10 cellular contexts compared by ENCODE assay signal in the genomic region with DNA sequence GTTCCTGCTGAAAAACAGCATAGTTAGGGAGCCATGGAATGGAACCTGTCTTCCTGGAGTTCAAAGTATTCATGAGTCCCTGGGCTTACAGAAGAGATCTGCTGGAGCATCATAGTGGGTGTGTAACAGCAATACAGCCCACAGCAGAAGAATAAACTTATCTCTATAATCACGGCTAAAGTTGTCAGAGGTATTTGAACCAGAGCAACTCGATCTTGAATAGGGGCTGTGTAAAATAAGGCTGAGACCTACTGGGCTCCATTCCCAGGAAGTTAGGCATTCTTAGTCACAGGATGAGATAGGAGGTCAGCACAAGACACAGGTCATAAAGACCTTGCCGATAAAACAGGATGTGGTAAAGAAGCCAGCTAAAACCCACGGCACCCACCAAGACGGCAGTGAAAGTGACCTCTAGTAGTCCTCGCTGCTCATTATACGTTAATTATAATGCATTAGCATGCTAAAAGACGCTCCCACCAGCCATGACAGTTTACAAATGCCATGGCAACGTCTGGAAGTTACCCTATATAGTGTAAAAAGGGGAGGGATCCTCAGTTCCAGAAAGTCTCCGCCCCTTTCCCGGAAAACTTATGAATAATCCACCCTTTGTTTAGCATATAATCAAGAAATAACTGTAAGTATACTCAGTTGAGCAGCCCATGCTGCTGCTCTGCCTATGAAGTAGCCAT.
DNase-seq lines count a peak whose midpoint lies in the region; ATAC-seq, FAIRE-seq and TF ChIP-seq lines count a peak whose summit lies in the region.
"Had no signal": no experiment of that assay in that cellular context is flagged by ENCODE, and none has a peak within 500 bp of the region (broad histone marks: within the 10 kb centered on the region; RNA-seq: fewer than 3 reads in every experiment).

No MANE protein-coding gene starts in this region.

- peak overlapping the region; percentile 20; the same call in 1 of the 2 replicates for H3K4me2 ChIP-seq in HepG2 (ENCODE audit: low read depth, low read length)

- TF ChIP-seq POLR2A in HepG2 (IDR thresholded peaks at IDR 0.05; ENCODE audit: insufficient read depth in 1 of 2, low read depth in 2 of 2, low read length in 2 of 2), result no peak

- no peaks in the 10 kb centered on the region for H3K36me3 Mint-ChIP-seq in activated T-cell treated with anti-CD3 and anti-CD28 coated beads, Interleukin-2, amount 50 U/mL, for 72 hours (ENCODE audit: insufficient read depth in 2 of 2)

- H3K27me3 Mint-ChIP-seq in activated T-cell treated with anti-CD3 and anti-CD28 coated beads, Interleukin-2, amount 50 U/mL, for 72 hours (ENCODE audit: low read depth), result peaks cover 8% of the 10 kb centered on the region

- WGBS in HepG2 (ENCODE audit: low lambda C conversion rate), result 20% methylated on average over 11 of the region's 11 CpGs

- H3K4me3 Mint-ChIP-seq in activated T-cell treated with anti-CD3 and anti-CD28 coated beads, Interleukin-2, amount 50 U/mL, for 72 hours, result peak overlapping the region in 1 of 2 donors; percentile 37

- in situ Hi-C loops in HepG2 (cut with HindIII; ENCODE audit: extremely low pct_ligation_motif_present, low pct_unique_long_range_greater_than_20kb), result loop anchor here (10.0 kb wide), 1 partner anchor 274 kb away; no protein-coding TSS in a partner anchor

- DNase-seq in CD1c-positive myeloid dendritic cell (ENCODE audit: extremely low spot score) (peak; percentile 82), LoVo (ENCODE audit: low spot score) (peak; percentile 37), HepG2 (ENCODE audit: low spot score) (no peak), tibial artery (no peak), GOT3 (lab: John Stamatoyannopoulos, UW) (no peak)
- DNase-seq in activated T-cell treated with anti-CD3 and anti-CD28 coated beads, Interleukin-2, amount 50 U/mL, for 72 hours, result peak in 1 of 2 donors; percentile 49
- DNase-seq: NCI-H1417 had no signal

- no peak for TF ChIP-seq CTCF in HepG2 (CRISPR knock-in tag; IDR thresholded peaks at IDR 0.05)
- no peak for TF ChIP-seq CTCF in tibial artery (IDR thresholded peaks at IDR 0.05)

- H3K79me2 ChIP-seq in HepG2 (ENCODE audit: insufficient read depth, low read length), result no peaks in the 10 kb centered on the region

- H3K4me1 Mint-ChIP-seq in activated T-cell treated with anti-CD3 and anti-CD28 coated beads, Interleukin-2, amount 50 U/mL, for 72 hours (ENCODE audit: low read depth), result peaks cover 16% of the 10 kb centered on the region

- POLR2A ChIA-PET in HepG2 (lab: Yijun Ruan, JAX), result no interaction called here

- BruUV-seq in HepG2 (replicated peaks; lab: Mats Ljungman, UMichigan), result no TSS peak

- H3K27me3 ChIP-seq in HepG2 (ENCODE audit: control insufficient read depth in 1 of 2, insufficient read depth in 2 of 2, low read length in 2 of 2) (no peaks in the 10 kb centered on the region), tibial artery (no peaks in the 10 kb centered on the region)

- H3K36me3 ChIP-seq in HepG2 (replicated peaks in 1 of 2; ENCODE audit: control insufficient read depth in 1 of 2, insufficient read depth in 2 of 2, low read length in 2 of 2) (no peaks in the 10 kb centered on the region), tibial artery (no peaks in the 10 kb centered on the region)
- H3K36me3 ChIP-seq: HAP-1 had no signal

- H3K4me1 ChIP-seq in HepG2 (ENCODE audit: insufficient read depth, low read length) (no peaks in the 10 kb centered on the region), tibial artery (no peaks in the 10 kb centered on the region)

- peaks cover 3% of the 10 kb centered on the region in 2 donors for H3K9me3 Mint-ChIP-seq in activated T-cell treated with anti-CD3 and anti-CD28 coated beads, Interleukin-2, amount 50 U/mL, for 72 hours

- TF ChIP-seq EP300 in HepG2 (IDR thresholded peaks at IDR 0.05; ENCODE audit: low read depth in 2 of 2, low read length in 2 of 2) (no peak), HepG2 (CRISPR knock-in tag; IDR thresholded peaks at IDR 0.05; ENCODE audit: borderline replicate concordance) (no peak)

- no peak overlapping the region for H2AFZ ChIP-seq in HepG2 (ENCODE audit: low read length)

- ATAC-seq in activated T-cell treated with anti-CD3 and anti-CD28 coated beads, Interleukin-2, amount 50 U/mL, for 72 hours (replicated peaks in 1 of 2), result peak; percentile 68 to 78
- ATAC-seq in HepG2, result no peak
- no peak for ATAC-seq in GM21737 (IDR thresholded peaks at IDR 0.05; ENCODE audit: unreplicated experiment)
- ATAC-seq in HG03378 (IDR thresholded peaks at IDR 0.05; ENCODE audit: unreplicated experiment), result no peak

- no peak overlapping the region for H3K4me3 ChIP-seq in HepG2 (replicated peaks in 1 of 3; ENCODE audit: insufficient read depth in 1 of 3, low read depth in 2 of 3, low read length in 3 of 3)
- H3K4me3 ChIP-seq in tibial artery, result no peak overlapping the region
- H3K4me3 ChIP-seq: HAP-1 had no signal

- H3K27ac ChIP-seq in HepG2 (ENCODE audit: extremely low read length, insufficient read depth, low read length) (no peak overlapping the region), tibial artery (no peak overlapping the region)

- CTCF ChIA-PET in HepG2 (lab: Yijun Ruan, JAX; ENCODE audit: low intra/inter-chr PET ratio, low total read pairs), result no interaction called here

- H3K9ac ChIP-seq in HepG2 (ENCODE audit: insufficient read depth, low read depth, low read length), result no peak overlapping the region

- H3K27ac Mint-ChIP-seq in activated T-cell treated with anti-CD3 and anti-CD28 coated beads, Interleukin-2, amount 50 U/mL, for 72 hours, result no peak overlapping the region

- no peaks in the 10 kb centered on the region for H3K9me3 ChIP-seq in HepG2 (ENCODE audit: low read length)
- H3K9me3 ChIP-seq in tibial artery, result no peaks in the 10 kb centered on the region
- H3K9me3 ChIP-seq: HAP-1 had no signal

- H4K20me1 ChIP-seq in HepG2 (ENCODE audit: insufficient read depth, low read length), result no peaks in the 10 kb centered on the region

- FAIRE-seq in HepG2 (lab: Jason Lieb, UNC), result no peak

- intact Hi-C loops in HepG2 (cut with micrococcal nuclease; ENCODE audit: unreplicated experiment), result loop anchor here (10.0 kb wide), 1 partner anchor 724 kb away; no protein-coding TSS in a partner anchor
- intact Hi-C loops in tibial artery (cut with DNase I; ENCODE audit: low total_unique reads), result no loop called here

- TF ChIP-seq RAD21 in HepG2 (CRISPR knock-in tag; IDR thresholded peaks at IDR 0.05), result no peak

TF ChIP-seq in HepG2, 621 proteins besides CTCF, POLR2A, EP300 and RAD21:
- TF ChIP-seq ZNF7 (CRISPR knock-in tag; IDR thresholded peaks at IDR 0.05) (0 out of 2 replicates have a peak, but pooled peaks have one; percentile 43), ZNF577 (CRISPR knock-in tag; IDR thresholded peaks at IDR 0.05; ENCODE audit: borderline replicate concordance, low read depth) (no peak), POLR2AphosphoS2 (IDR thresholded peaks at IDR 0.05; ENCODE audit: low read depth, low read length) (no peak), RELA (CRISPR knock-in tag; IDR thresholded peaks at IDR 0.05) (no peak)

Comparison
In these comparisons a context has a peak if more than half of its experiments do, and no peak if none do; other contexts are left out.
1. DNase-seq: peak in CD1c-positive myeloid dendritic cell (single experiment) and LoVo (single experiment); none in HepG2 (single experiment), tibial artery (0 of 2) and GOT3 (single experiment).
2. ATAC-seq: peak in activated T-cell treated with anti-CD3 and anti-CD28 coated beads, Interleukin-2, amount 50 U/mL, for 72 hours (2 of 2); none in HepG2 (single experiment), GM21737 (single experiment) and HG03378 (single experiment).